7 cellular contexts compared by ENCODE assay signal in genomic region chr1:157286096-157286495, GRCh38.
"Had no signal": no experiment of that assay in that cellular context is flagged by ENCODE, and none has a peak within 500 bp of the region (broad histone marks: within the 10 kb centered on the region; RNA-seq: fewer than 3 reads in every experiment).

No MANE protein-coding gene starts in this region.

- DNase-seq: GM23248, GOT3, H7, HCEC 1CT, IMR-90, KG1 had no signal

- H3K27ac ChIP-seq: GM23248 had no signal

- H3K4me3 ChIP-seq: GM23248, K562 had no signal

- ATAC-seq: K562 had no signal

- H3K9ac ChIP-seq: GM23248 had no signal
